ENCODE assay signal across 1 cellular context in genomic region chr16:30401768-30402425, GRCh38.
A peak's percentile ranks its signal among the peaks of the same experiment; 100 is the strongest.
TF ChIP-seq lines count a peak whose summit lies in the region.

No MANE protein-coding gene starts in this region.

TF ChIP-seq in HepG2, 621 proteins besides CTCF, POLR2A, EP300 and RAD21 (continued from another document and continues in another):
- TF ChIP-seq ADNP (CRISPR knock-in tag; IDR thresholded peaks at IDR 0.05) (peak; percentile 100), BHLHE40 (IDR thresholded peaks at IDR 0.05; ENCODE audit: low read length) (0 out of 2 replicates have a peak, but pooled peaks have one; percentile 16), ZSCAN20 (CRISPR knock-in tag; IDR thresholded peaks at IDR 0.05; ENCODE audit: borderline replicate concordance) (peak; percentile 80; the same call in 1 of the 2 replicates), TFE3 (CRISPR knock-in tag; IDR thresholded peaks at IDR 0.05) (peak; percentile 49; the same call in 1 of the 2 replicates), ZNF354B (CRISPR knock-in tag; IDR thresholded peaks at IDR 0.05) (no peak), ZNF274 (CRISPR knock-in tag; IDR thresholded peaks at IDR 0.05) (peak; percentile 31; the same call in 1 of the 2 replicates), ERF (CRISPR knock-in tag; IDR thresholded peaks at IDR 0.05) (peak; percentile 92; the same call in 1 of the 2 replicates), KAT8 (CRISPR knock-in tag; IDR thresholded peaks at IDR 0.05) (peak; percentile 64), MXI1 (IDR thresholded peaks at IDR 0.05; ENCODE audit: borderline replicate concordance, low read depth, low read length) (peak; percentile 68; the same call in 1 of the 3 replicates), ZNF44 (CRISPR knock-in tag; IDR thresholded peaks at IDR 0.05) (no peak), KDM5B (CRISPR knock-in tag; IDR thresholded peaks at IDR 0.05; ENCODE audit: borderline replicate concordance) (no peak), HDAC2 (CRISPR knock-in tag; IDR thresholded peaks at IDR 0.05) (peak; percentile 95), PRPF4 (IDR thresholded peaks at IDR 0.05; ENCODE audit: low read depth, low read length, poor library complexity, severe bottlenecking) (peak; percentile 71), SIN3B (IDR thresholded peaks at IDR 0.05; ENCODE audit: low read length) (no peak), ZNF598 (CRISPR knock-in tag; IDR thresholded peaks at IDR 0.05; ENCODE audit: borderline replicate concordance) (peak; percentile 67; the same call in 1 of the 2 replicates), MIXL1 (CRISPR knock-in tag; IDR thresholded peaks at IDR 0.05) (peak; percentile 90), ZNF720 (CRISPR knock-in tag; IDR thresholded peaks at IDR 0.05) (no peak), MBNL3 (CRISPR knock-in tag; conservative IDR thresholded peaks at IDR 0.05) (no peak), EHMT2 (IDR thresholded peaks at IDR 0.05; ENCODE audit: borderline replicate concordance, low read depth, low read length) (no peak), ZNF776 (CRISPR knock-in tag; IDR thresholded peaks at IDR 0.05) (no peak), POGK (CRISPR knock-in tag; conservative IDR thresholded peaks at IDR 0.05) (peak; percentile 34; the same call in 1 of the 2 replicates), ZNF350 (CRISPR knock-in tag; IDR thresholded peaks at IDR 0.05; ENCODE audit: borderline replicate concordance, low read depth) (0 out of 2 replicates have a peak, but pooled peaks have one; percentile 17), ZNF512 (CRISPR knock-in tag; IDR thresholded peaks at IDR 0.05) (0 out of 2 replicates have a peak, but pooled peaks have one; percentile 11), ZNF850 (CRISPR knock-in tag; conservative IDR thresholded peaks at IDR 0.05) (no peak), CBX1 (IDR thresholded peaks at IDR 0.05; ENCODE audit: low read depth) (peak; percentile 97), SAP130 (CRISPR knock-in tag; IDR thresholded peaks at IDR 0.05; ENCODE audit: low read depth) (peak; percentile 92), ZNF614 (CRISPR knock-in tag; IDR thresholded peaks at IDR 0.05; ENCODE audit: borderline replicate concordance) (peak; percentile 92), ISL2 (CRISPR knock-in tag; IDR thresholded peaks at IDR 0.05) (peak; percentile 65; the same call in 1 of the 2 replicates), ZNF652 (CRISPR knock-in tag; IDR thresholded peaks at IDR 0.05; ENCODE audit: borderline replicate concordance, low read depth) (peak; percentile 51; the same call in 1 of the 2 replicates), CHD2 (IDR thresholded peaks at IDR 0.05; ENCODE audit: low read depth, low read length) (no peak), ZBTB39 (CRISPR knock-in tag; IDR thresholded peaks at IDR 0.05) (peak; percentile 69; the same call in 1 of the 2 replicates), CREBL2 (CRISPR knock-in tag; IDR thresholded peaks at IDR 0.05; ENCODE audit: borderline replicate concordance) (0 out of 2 replicates have a peak, but pooled peaks have one; percentile 30), SKI (IDR thresholded peaks at IDR 0.05; ENCODE audit: partially characterized antibody) (peak; percentile 83), HNF4A (CRISPR knock-in tag; IDR thresholded peaks at IDR 0.05) (peak; percentile 89), KDM4B (CRISPR knock-in tag; IDR thresholded peaks at IDR 0.05) (no peak), ZNF749 (CRISPR knock-in tag; IDR thresholded peaks at IDR 0.05; ENCODE audit: borderline replicate concordance) (no peak), YEATS4 (CRISPR knock-in tag; IDR thresholded peaks at IDR 0.05; ENCODE audit: borderline replicate concordance) (peak; percentile 34; the same call in 1 of the 2 replicates), ZKSCAN8 (CRISPR knock-in tag; IDR thresholded peaks at IDR 0.05; ENCODE audit: borderline replicate concordance) (no peak; the same call in 1 of the 2 replicates), HIC2 (CRISPR knock-in tag; IDR thresholded peaks at IDR 0.05; ENCODE audit: low read depth) (peak; percentile 21; the same call in 1 of the 2 replicates), ZNF552 (CRISPR knock-in tag; IDR thresholded peaks at IDR 0.05; ENCODE audit: borderline replicate concordance) (0 out of 2 replicates have a peak, but pooled peaks have one; percentile 41), CREB1 (IDR thresholded peaks at IDR 0.05) (no peak), CREB1 (CRISPR knock-in tag; IDR thresholded peaks at IDR 0.05) (peak; percentile 67), ZNF75D (CRISPR knock-in tag; IDR thresholded peaks at IDR 0.05; ENCODE audit: borderline replicate concordance) (no peak), KDM6A (CRISPR knock-in tag; IDR thresholded peaks at IDR 0.05; ENCODE audit: low read depth) (peak; percentile 83; the same call in 1 of the 2 replicates), JUN (CRISPR knock-in tag; IDR thresholded peaks at IDR 0.05) (peak; percentile 76; the same call in 1 of the 2 replicates), PPARG (CRISPR knock-in tag; conservative IDR thresholded peaks at IDR 0.05) (peak; percentile 82), THAP7 (CRISPR knock-in tag; IDR thresholded peaks at IDR 0.05) (0 out of 2 replicates have a peak, but pooled peaks have one; percentile 11), ZNF337 (CRISPR knock-in tag; IDR thresholded peaks at IDR 0.05; ENCODE audit: borderline replicate concordance, low read depth) (peak; percentile 83; the same call in 1 of the 2 replicates), MBD4 (IDR thresholded peaks at IDR 0.05; ENCODE audit: borderline replicate concordance, low read length) (no peak), ZNF687 (CRISPR knock-in tag; IDR thresholded peaks at IDR 0.05) (peak; percentile 23; the same call in 1 of the 2 replicates), PHF20 (CRISPR knock-in tag; IDR thresholded peaks at IDR 0.05) (peak; percentile 45; the same call in 1 of the 2 replicates), ZNF431 (CRISPR knock-in tag; IDR thresholded peaks at IDR 0.05; ENCODE audit: borderline replicate concordance, low read depth) (no peak), SIX4 (CRISPR knock-in tag; IDR thresholded peaks at IDR 0.05) (0 out of 2 replicates have a peak, but pooled peaks have one; percentile 19), HOMEZ (CRISPR knock-in tag; IDR thresholded peaks at IDR 0.05; ENCODE audit: low read depth) (peak; percentile 68; the same call in 1 of the 2 replicates)
